13 cellular contexts compared by ENCODE assay signal in genomic region chr3:46866032-46866595, GRCh38. TPM values are rescaled to one million over a fixed set of nuclear protein-coding genes. Genes with fewer than 3 reads are reported as not detected.
DNase-seq lines count a peak whose midpoint lies in the region; ATAC-seq and TF ChIP-seq lines count a peak whose summit lies in the region.
"Had no signal": no experiment of that assay in that cellular context is flagged by ENCODE, and none has a peak within 500 bp of the region (broad histone marks: within the 10 kb centered on the region; RNA-seq: fewer than 3 reads in every experiment).

No MANE protein-coding gene starts in this region.

- H4K20me1 ChIP-seq in SK-N-SH (ENCODE audit: insufficient read depth), result no peaks in the 10 kb centered on the region

- H3K9me2 ChIP-seq in SK-N-SH, result no peaks in the 10 kb centered on the region

- no peak for TF ChIP-seq RAD21 in SK-N-SH (IDR thresholded peaks at IDR 0.05; ENCODE audit: low read length)

- H3K27me3 Mint-ChIP-seq in CD8-positive, alpha-beta T cell (ENCODE audit: low read depth), result no peaks in the 10 kb centered on the region
- peaks cover 25% of the 10 kb centered on the region for H3K27me3 Mint-ChIP-seq in HFFc6 (ENCODE audit: insufficient read depth)

- H3K36me3 ChIP-seq in SK-N-SH (replicated peaks in 1 of 2; ENCODE audit: control insufficient read depth in 1 of 2, insufficient read depth in 2 of 2, low read length in 1 of 2) (no peaks in the 10 kb centered on the region), left ventricle myocardium inferior (peaks cover 13% of the 10 kb centered on the region), upper lobe of left lung (no peaks in the 10 kb centered on the region)
- no peaks in the 10 kb centered on the region for H3K36me3 ChIP-seq in CD8-positive, alpha-beta T cell (ENCODE audit: insufficient read depth, low read length)

- no peak overlapping the region for H3K27ac ChIP-seq in SK-N-SH (ENCODE audit: low read depth in 2 of 2, low read length in 1 of 2)
- peak overlapping the region; percentile 95 for H3K27ac ChIP-seq in left ventricle myocardium inferior (replicated peaks)
- H3K27ac ChIP-seq in upper lobe of left lung, result peak overlapping the region in 3 of 4 donors; percentile 62 to 76 (median 71)
- H3K27ac ChIP-seq in CD8-positive, alpha-beta T cell (ENCODE audit: low read depth, low read length), result no peak overlapping the region
- H3K27ac ChIP-seq: 22Rv1, C4-2B had no signal

- H2AFZ ChIP-seq in SK-N-SH (ENCODE audit: low read depth), result no peak overlapping the region

- WGBS in SK-N-SH (ENCODE audit: low lambda C conversion rate), result 75% methylated on average over 3 of the region's 11 CpGs
- 82 to 89% methylated on average over 8 to 11 of the region's 11 CpGs for WGBS in upper lobe of left lung, 2 donors

- H3K27me3 ChIP-seq in SK-N-SH (ENCODE audit: insufficient read depth) (no peaks in the 10 kb centered on the region), left ventricle myocardium inferior (ENCODE audit: low read depth) (no peaks in the 10 kb centered on the region), upper lobe of left lung (no peaks in the 10 kb centered on the region)
- H3K27me3 ChIP-seq in CD8-positive, alpha-beta T cell (ENCODE audit: insufficient read depth, low read length), result no peaks in the 10 kb centered on the region

- H3K4me3 Mint-ChIP-seq in CD8-positive, alpha-beta T cell, result no peak overlapping the region
- H3K4me3 Mint-ChIP-seq in HFFc6, result no peak overlapping the region

- TF ChIP-seq CTCF in SK-N-SH (IDR thresholded peaks at IDR 0.05) (no peak), left ventricle myocardium inferior (IDR thresholded peaks at IDR 0.05; ENCODE audit: borderline replicate concordance) (no peak), upper lobe of left lung (IDR thresholded peaks at IDR 0.05) (no peak), HFFc6 (IDR thresholded peaks at IDR 0.05) (no peak)
- no peak for TF ChIP-seq CTCF in CD8-positive, alpha-beta T cell (IDR thresholded peaks at IDR 0.05)

- no peak overlapping the region for H3K9ac ChIP-seq in SK-N-SH

- H3K27ac Mint-ChIP-seq in CD8-positive, alpha-beta T cell, result no peak overlapping the region
- H3K27ac Mint-ChIP-seq in HFFc6, result no peak overlapping the region

- intact Hi-C loops in left ventricle myocardium inferior (cut with micrococcal nuclease) (no loop called here), posterior vena cava (cut with DNase I) (loop anchor here in 1 of 2 donors (5.0 to 10.0 kb wide), 2 partner anchors 41 to 161 kb away; partner anchors contain the start of gene TMIE)
- intact Hi-C loops in CD8-positive, alpha-beta T cell (cut with DNase I, micrococcal nuclease), result loop anchor here (1.0 kb wide), 4 partner anchors 29 to 458 kb away; no protein-coding TSS in a partner anchor

- no peaks in the 10 kb centered on the region for H3K36me3 Mint-ChIP-seq in CD8-positive, alpha-beta T cell
- no peaks in the 10 kb centered on the region for H3K36me3 Mint-ChIP-seq in HFFc6 (ENCODE audit: low read depth)

- CTCF ChIA-PET in SK-N-SH (lab: Yijun Ruan, JAX), result interaction anchor here (0.6 to 16.8 kb wide), 29 partner anchors 9 to 391 kb away, joined by 3 to 480 read pairs (median 5); partner anchors contain the start of genes PTH1R and SETD2
- CTCF ChIA-PET in CD8-positive, alpha-beta T cell (lab: Charles Lee), result interaction anchor here (0.8 to 4.0 kb wide), 35 partner anchors 9 to 504 kb away, joined by 3 to 40 read pairs (median 4); partner anchors contain the start of genes PTH1R and SETD2

- DNase-seq in SK-N-SH, result no peak
- DNase-seq in left ventricle myocardium inferior, result peak; percentile 12
- DNase-seq in posterior vena cava (ENCODE audit: low spot score), result peak; percentile 47
- peak in 1 of 2 donors; percentile 46 for DNase-seq in upper lobe of left lung
- DNase-seq in stimulated activated CD8-positive, alpha-beta memory T cell treated with anti-CD3 and anti-CD28 coated beads, Interleukin-4, amount 100 ng/mL, for 48 hours, result no peak
- DNase-seq in CD8-positive, alpha-beta T cell, result no peak
- no peak for DNase-seq in HFFc6
- DNase-seq: NCI-H1417 treated with DMSO at 0.1 percent for 48 hours had no signal

- H3K4me3 ChIP-seq in SK-N-SH (ENCODE audit: low read depth in 2 of 2, low read length in 1 of 2) (no peak overlapping the region), left ventricle myocardium inferior (no peak overlapping the region), upper lobe of left lung (no peak overlapping the region)
- H3K4me3 ChIP-seq in CD8-positive, alpha-beta T cell (ENCODE audit: low read depth, low read length), result no peak overlapping the region

- peaks cover 0 to 40% of the 10 kb centered on the region in 2 experiments; a peak in 1 of 4 replicates for H3K4me1 ChIP-seq in SK-N-SH (ENCODE audit: control insufficient read depth in 1 of 2, insufficient read depth in 2 of 2, low read depth in 1 of 2, low read length in 1 of 2)
- peaks cover 89% of the 10 kb centered on the region for H3K4me1 ChIP-seq in left ventricle myocardium inferior
- H3K4me1 ChIP-seq in upper lobe of left lung, result peaks cover 28 to 44% (median 39%) of the 10 kb centered on the region in 4 donors
- H3K4me1 ChIP-seq in CD8-positive, alpha-beta T cell (ENCODE audit: insufficient read depth, low read length), result no peaks in the 10 kb centered on the region

- no peaks in the 10 kb centered on the region for H3K4me1 Mint-ChIP-seq in CD8-positive, alpha-beta T cell (ENCODE audit: low read depth)
- H3K4me1 Mint-ChIP-seq in HFFc6 (ENCODE audit: low read depth), result no peaks in the 10 kb centered on the region

- H3K9me3 Mint-ChIP-seq in CD8-positive, alpha-beta T cell, result no peaks in the 10 kb centered on the region
- no peaks in the 10 kb centered on the region for H3K9me3 Mint-ChIP-seq in HFFc6

- no peak for TF ChIP-seq EP300 in SK-N-SH (IDR thresholded peaks at IDR 0.05; ENCODE audit: borderline replicate concordance in 1 of 2, low read depth in 1 of 2, low read length in 1 of 2)
- TF ChIP-seq EP300 in upper lobe of left lung (IDR thresholded peaks at IDR 0.05), result no peak

- no peaks in the 10 kb centered on the region for H3K79me2 ChIP-seq in SK-N-SH (ENCODE audit: insufficient read depth)

- no peak for TF ChIP-seq POLR2A in upper lobe of left lung (IDR thresholded peaks at IDR 0.05)

- POLR2A ChIA-PET in SK-N-SH (lab: Yijun Ruan, JAX), result no interaction called here
- POLR2A ChIA-PET in CD8-positive, alpha-beta T cell (lab: Charles Lee), result no interaction called here

- H3K9me3 ChIP-seq in SK-N-SH (no peaks in the 10 kb centered on the region), left ventricle myocardium inferior (replicated peaks) (no peaks in the 10 kb centered on the region), upper lobe of left lung (no peaks in the 10 kb centered on the region)
- no peaks in the 10 kb centered on the region for H3K9me3 ChIP-seq in CD8-positive, alpha-beta T cell (ENCODE audit: low read length)

- ATAC-seq in SK-N-SH treated with all-trans-retinoic acid at 6 μM for 48 hours, result 0 out of 3 replicates have a peak, but pooled peaks have one; percentile 5
- no peak for ATAC-seq in upper lobe of left lung (ENCODE audit: low FRiP score in 2 of 2)
- no peak for ATAC-seq in CD8-positive, alpha-beta T cell

- H3K4me2 ChIP-seq in SK-N-SH, result no peak overlapping the region

- H3F3A ChIP-seq in SK-N-SH (replicated peaks; ENCODE audit: insufficient read depth), result no peaks in the 10 kb centered on the region

TF ChIP-seq in SK-N-SH treated with all-trans-retinoic acid at 6 μM for 48 hours, 23 proteins besides CTCF, POLR2A, EP300 and RAD21 (continues in another document):
- no peak for TF ChIP-seq ESRRG (CRISPR knock-in tag; IDR thresholded peaks at IDR 0.05)
- TF ChIP-seq SNAI2 (CRISPR knock-in tag; IDR thresholded peaks at IDR 0.05), result no peak
- no peak for TF ChIP-seq TOX (CRISPR knock-in tag; IDR thresholded peaks at IDR 0.05; ENCODE audit: borderline replicate concordance)
- TF ChIP-seq ARNTL (CRISPR knock-in tag; IDR thresholded peaks at IDR 0.05; ENCODE audit: borderline replicate concordance, low read depth), result no peak
- TF ChIP-seq ISL1 (CRISPR knock-in tag; IDR thresholded peaks at IDR 0.05), result no peak
- no peak for TF ChIP-seq ZNF8 (CRISPR knock-in tag; IDR thresholded peaks at IDR 0.05)

TF ChIP-seq in SK-N-SH, 30 proteins besides CTCF, POLR2A, EP300 and RAD21:
- TF ChIP-seq YY1 (IDR thresholded peaks at IDR 0.05; ENCODE audit: low read depth), result no peak
TF ChIP-seq in SK-N-SH: peak in this region for 0.

RNA-seq across cellular contexts. Expression of gene MYL3, which starts 2.9 kb away (rescaled TPM):
- polyA plus RNA-seq in SK-N-SH (2012; rRNA removed), result not detected in 2 replicates
- not detected in 2 replicates for polyA plus RNA-seq in SK-N-SH (2012; cell fraction: cytosol; rRNA removed)
- not detected in 2 replicates for polyA plus RNA-seq in SK-N-SH (2012; cell fraction: nucleus; rRNA removed)
- total RNA-seq in left ventricle myocardium inferior (7,440 TPM), posterior vena cava (1 to 10 TPM; 3.2 to 5.9 TPM), upper lobe of left lung (1 to 10 TPM; 1.2 to 6.3 (median 2.6) TPM)
- total RNA-seq in CD8-positive, alpha-beta T cell, result not detected
- total RNA-seq in HFFc6 (2021; fragmentation: NEBNext Ultra II Directional; extraction: Animal tissue kit (Norgen Biotek cat#: 25700)), result under 1 TPM in 2 of 6 experiments, not detected in 4; 0.30 to 0.31 TPM
- total RNA-seq: IMR-90, PC-3 had no signal

RNA-seq across cellular contexts. Expression of gene PTH1R, which starts 11.4 kb away (rescaled TPM):
- 0.07 and 0.34 TPM in 2 replicates for polyA plus RNA-seq in SK-N-SH (2012; rRNA removed)
- polyA plus RNA-seq in SK-N-SH (2012; cell fraction: cytosol; rRNA removed), result 0.18 and 0.49 TPM in 2 replicates
- polyA plus RNA-seq in SK-N-SH (2012; cell fraction: nucleus; rRNA removed), result 0.61 TPM in 2 replicates
- total RNA-seq in left ventricle myocardium inferior, result 6.4 TPM
- total RNA-seq in posterior vena cava, result 10 to 100 TPM in 1 of 2 donors, 1 to 10 TPM in 1; 5.8 to 17.9 TPM
- total RNA-seq in upper lobe of left lung, result 10 to 100 TPM in 4 of 6 donors, 1 to 10 TPM in 2; 2.6 to 48.2 (median 16.2) TPM
- total RNA-seq in CD8-positive, alpha-beta T cell, result not detected
- 1 to 10 TPM in 2 of 6 experiments, under 1 TPM in 3, not detected in 1; 0.09 to 1.4 (median 0.85) TPM for total RNA-seq in HFFc6 (2021; fragmentation: NEBNext Ultra II Directional; extraction: Animal tissue kit (Norgen Biotek cat#: 25700))
- total RNA-seq: PC-3 had no signal

Comparison
In these comparisons a context has a peak if more than half of its experiments do, and no peak if none do; other contexts are left out.
1. DNase-seq: peak in left ventricle myocardium inferior (single experiment) and posterior vena cava (single experiment); none in SK-N-SH (single experiment), stimulated activated CD8-positive, alpha-beta memory T cell treated with anti-CD3 and anti-CD28 coated beads, Interleukin-4, amount 100 ng/mL, for 48 hours (single experiment), CD8-positive, alpha-beta T cell (0 of 7) and HFFc6 (single experiment).
2. H3K27ac ChIP-seq: peak in left ventricle myocardium inferior (single experiment) and upper lobe of left lung (3 of 4); none in SK-N-SH (0 of 2) and CD8-positive, alpha-beta T cell (single experiment).
3. RNA of gene MYL3, which starts 2.9 kb away (total RNA-seq): 7,440 TPM in left ventricle myocardium inferior (single experiment); 3.2 to 5.9 TPM in posterior vena cava, 1.2 to 6.3 TPM in upper lobe of left lung, 0.30 to 0.31 TPM in HFFc6 and not detected in CD8-positive, alpha-beta T cell; every median in the first group is over 1,000 times any median in the second.